Comparison of ENCODE assay signal across 8 cellular contexts in the genomic region with DNA sequence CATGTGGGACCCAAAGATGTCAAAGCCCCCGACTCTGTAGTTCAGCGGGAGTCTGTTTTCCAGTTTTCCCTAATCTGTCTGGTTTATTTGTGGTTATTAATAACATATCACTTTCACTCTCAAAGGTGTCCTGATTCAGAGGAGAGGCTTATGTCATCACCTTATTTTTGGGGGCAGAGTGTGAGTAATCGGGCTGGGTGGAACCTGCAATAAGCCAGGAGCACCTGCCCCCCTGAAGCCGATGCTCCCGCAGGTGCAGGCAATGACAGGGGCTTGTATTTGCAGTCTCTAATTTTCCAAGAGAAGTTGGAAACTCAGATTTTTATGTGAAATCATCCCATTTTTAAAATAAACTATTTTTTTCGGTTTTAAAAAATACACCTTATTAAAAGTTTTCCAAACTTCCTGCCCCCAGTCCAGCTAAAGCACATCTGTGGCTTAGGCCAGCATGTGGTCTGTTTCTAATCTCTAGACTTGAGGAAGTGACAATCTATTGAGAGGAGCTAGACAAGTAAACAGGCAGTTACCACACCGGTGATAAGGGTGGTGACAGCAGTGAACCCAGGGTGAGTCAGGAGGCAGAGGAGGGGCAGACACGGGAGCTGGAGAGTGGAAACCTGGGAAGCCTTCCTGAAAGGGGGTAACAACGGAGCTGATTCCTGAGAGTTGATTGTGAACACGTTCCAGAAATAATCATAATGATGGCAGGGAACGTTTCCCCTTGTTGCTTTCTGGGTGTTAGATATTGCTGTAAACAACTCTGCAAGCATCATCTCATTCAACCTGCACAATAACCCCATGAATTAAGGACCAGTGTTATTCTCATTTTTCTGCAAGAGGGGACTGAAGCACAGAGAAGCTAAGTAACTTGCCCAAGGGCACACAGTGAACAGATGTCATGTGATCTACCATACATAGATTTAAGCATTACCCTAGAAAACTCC. TPM values are rescaled to one million over a fixed set of nuclear protein-coding genes. Genes with fewer than 3 reads are reported as not detected.
A peak's percentile ranks its signal among the peaks of the same experiment; 100 is the strongest.
DNase-seq lines count a peak whose midpoint lies in the region; ATAC-seq and TF ChIP-seq lines count a peak whose summit lies in the region.

No MANE protein-coding gene starts in this region.

- peaks cover 2% of the 10 kb centered on the region for H3K27me3 Mint-ChIP-seq in CD8-positive, alpha-beta T cell (ENCODE audit: low read depth)
- H3K27me3 Mint-ChIP-seq in T-helper 1 cell treated with Interleukin-12 subunit alpha and Interleukin-12 subunit beta and Interleukin-4 antibody, amounts not matched to agents 30 μg/mL and 1 μg/mL, for 36 hours (ENCODE audit: low read depth), result no peaks in the 10 kb centered on the region

- TF ChIP-seq POLR2A in gastrocnemius medialis (IDR thresholded peaks at IDR 0.05), result no peak

- no peaks in the 10 kb centered on the region for H3K27me3 ChIP-seq in CD8-positive, alpha-beta T cell (ENCODE audit: insufficient read depth, low read length)
- H3K27me3 ChIP-seq in gastrocnemius medialis, result no peaks in the 10 kb centered on the region

- POLR2A ChIA-PET in CD8-positive, alpha-beta T cell (lab: Charles Lee), result interaction anchor here (0.9 to 2.5 kb wide), 4 partner anchors 9 to 37 kb away, joined by 3 to 10 read pairs (median 4); a partner anchor contains a TSS

- no peak overlapping the region for H3K4me3 ChIP-seq in CD8-positive, alpha-beta T cell (ENCODE audit: low read depth, low read length)
- no peak overlapping the region for H3K4me3 ChIP-seq in fibroblast of mammary gland (ENCODE audit: control insufficient read depth, low read depth, low read length)
- no peak overlapping the region for H3K4me3 ChIP-seq in gastrocnemius medialis

- H3K36me3 ChIP-seq in CD8-positive, alpha-beta T cell (ENCODE audit: insufficient read depth, low read length), result no peaks in the 10 kb centered on the region
- no peaks in the 10 kb centered on the region for H3K36me3 ChIP-seq in gastrocnemius medialis

- in situ Hi-C loops in gastrocnemius medialis (cut with MboI; ENCODE audit: low sequenced_read_pairs in 4 of 4), result no loop called here

- ATAC-seq in CD8-positive, alpha-beta T cell, result peak; percentile 53
- peak; percentile 45 for ATAC-seq in GM19452 (IDR thresholded peaks at IDR 0.05; ENCODE audit: unreplicated experiment)
- peak; percentile 64 for ATAC-seq in HG03442 (IDR thresholded peaks at IDR 0.05; ENCODE audit: unreplicated experiment)
- ATAC-seq in gastrocnemius medialis, result peak; percentile 63 to 74
- no peak for ATAC-seq in sciatic nerve

- H3K36me3 Mint-ChIP-seq in CD8-positive, alpha-beta T cell, result no peaks in the 10 kb centered on the region
- H3K36me3 Mint-ChIP-seq in T-helper 1 cell treated with Interleukin-12 subunit alpha and Interleukin-12 subunit beta and Interleukin-4 antibody, amounts not matched to agents 30 μg/mL and 1 μg/mL, for 36 hours (ENCODE audit: low read depth), result peaks cover 7% of the 10 kb centered on the region

- H3K4me1 Mint-ChIP-seq in CD8-positive, alpha-beta T cell (ENCODE audit: low read depth), result peaks cover 42% of the 10 kb centered on the region
- H3K4me1 Mint-ChIP-seq in T-helper 1 cell treated with Interleukin-12 subunit alpha and Interleukin-12 subunit beta and Interleukin-4 antibody, amounts not matched to agents 30 μg/mL and 1 μg/mL, for 36 hours (ENCODE audit: low read depth), result peaks cover 83% of the 10 kb centered on the region

- peaks cover 24% of the 10 kb centered on the region for H3K4me1 ChIP-seq in CD8-positive, alpha-beta T cell (ENCODE audit: insufficient read depth, low read length)
- H3K4me1 ChIP-seq in gastrocnemius medialis, result peaks cover 16 to 19% of the 10 kb centered on the region in 2 donors

- no peak overlapping the region for H3K27ac ChIP-seq in CD8-positive, alpha-beta T cell (ENCODE audit: low read depth, low read length)
- peak overlapping the region; percentile 21 to 67 (median 62) for H3K27ac ChIP-seq in gastrocnemius medialis

- CTCF ChIA-PET in CD8-positive, alpha-beta T cell (lab: Charles Lee), result interaction anchor here (0.7 to 2.7 kb wide), 4 partner anchors 33 to 304 kb away, joined by 3 to 16 read pairs (median 12); no protein-coding TSS in a partner anchor

- intact Hi-C loops in CD8-positive, alpha-beta T cell (cut with DNase I, micrococcal nuclease), result no loop called here
- intact Hi-C loops in gastrocnemius medialis (cut with DNase I; ENCODE audit: low total_unique reads) (no loop called here), sciatic nerve (cut with DNase I) (no loop called here)

- H3K9me3 ChIP-seq in CD8-positive, alpha-beta T cell (ENCODE audit: low read length), result no peaks in the 10 kb centered on the region
- no peaks in the 10 kb centered on the region for H3K9me3 ChIP-seq in gastrocnemius medialis

- H3K27ac Mint-ChIP-seq in CD8-positive, alpha-beta T cell, result peak overlapping the region; percentile 77
- peak overlapping the region; percentile 87 for H3K27ac Mint-ChIP-seq in T-helper 1 cell treated with Interleukin-12 subunit alpha and Interleukin-12 subunit beta and Interleukin-4 antibody, amounts not matched to agents 30 μg/mL and 1 μg/mL, for 36 hours

- H3K9me3 Mint-ChIP-seq in CD8-positive, alpha-beta T cell, result no peaks in the 10 kb centered on the region
- no peaks in the 10 kb centered on the region for H3K9me3 Mint-ChIP-seq in T-helper 1 cell treated with Interleukin-12 subunit alpha and Interleukin-12 subunit beta and Interleukin-4 antibody, amounts not matched to agents 30 μg/mL and 1 μg/mL, for 36 hours

- H3K4me3 Mint-ChIP-seq in CD8-positive, alpha-beta T cell, result no peak overlapping the region
- H3K4me3 Mint-ChIP-seq in T-helper 1 cell treated with Interleukin-12 subunit alpha and Interleukin-12 subunit beta and Interleukin-4 antibody, amounts not matched to agents 30 μg/mL and 1 μg/mL, for 36 hours, result peak overlapping the region; percentile 42

- no peak for TF ChIP-seq CTCF in CD8-positive, alpha-beta T cell (IDR thresholded peaks at IDR 0.05)
- TF ChIP-seq CTCF in fibroblast of mammary gland (conservative IDR thresholded peaks at IDR 0.05; ENCODE audit: control insufficient read depth, insufficient read depth, low read depth, low read length) (no peak), gastrocnemius medialis (IDR thresholded peaks at IDR 0.05 in 4 of 5, conservative IDR thresholded peaks at IDR 0.05 in 1 of 5) (no peak)

- DNase-seq in CD8-positive, alpha-beta T cell, result peak in 6 of 7 experiments; percentile 32 to 59 (median 49)
- DNase-seq in fibroblast of mammary gland (ENCODE audit: low read depth) (peak; percentile 65), gastrocnemius medialis (peak in 1 of 2 donors; percentile 50), anterior cingulate cortex (lab: John Stamatoyannopoulos, UW) (no peak), sciatic nerve (ENCODE audit: low spot score) (no peak)

RNA-seq across cellular contexts. Expression of a gene that starts 37.3 kb away (rescaled TPM):
- total RNA-seq in CD8-positive, alpha-beta T cell, result 100 to 1,000 TPM; 246 to 253 TPM
- total RNA-seq in gastrocnemius medialis (10 to 100 TPM; 19.2 to 96.7 (median 45.3) TPM), sciatic nerve (288 TPM)

Comparison
In these comparisons a context has a peak if more than half of its experiments do, and no peak if none do; other contexts are left out.
1. DNase-seq: peak in CD8-positive, alpha-beta T cell (6 of 7) and fibroblast of mammary gland (single experiment); none in anterior cingulate cortex (0 of 58) and sciatic nerve (single experiment).